Comparison of ENCODE assay signal across 13 cellular contexts in genomic region chr17:17171991-17172939, GRCh38. TPM values are rescaled to one million over a fixed set of nuclear protein-coding genes. Genes with fewer than 3 reads are reported as not detected.
DNase-seq lines count a peak whose midpoint lies in the region; ATAC-seq and TF ChIP-seq lines count a peak whose summit lies in the region.
"Had no signal": no experiment of that assay in that cellular context is flagged by ENCODE, and none has a peak within 500 bp of the region (broad histone marks: within the 10 kb centered on the region; RNA-seq: fewer than 3 reads in every experiment).

No MANE protein-coding gene starts in this region.

- no peak overlapping the region for H3K27ac ChIP-seq in breast epithelium
- H3K27ac ChIP-seq: SK-N-MC had no signal

- peaks cover 74% of the 10 kb centered on the region for H3K4me1 Mint-ChIP-seq in activated T-cell treated with anti-CD3 and anti-CD28 coated beads, Interleukin-2, amount 50 U/mL, for 24 hours (ENCODE audit: low read depth)
- peaks cover 53% of the 10 kb centered on the region for H3K4me1 Mint-ChIP-seq in activated T-helper 1 cell treated with anti-CD3 and anti-CD28 coated beads, Interleukin-12 subunit alpha, Interleukin-12 subunit beta, Interleukin-2, Interleukin-4 antibody, amounts not matched to agents 30 ng/mL and 10 ng/mL and 1 ng/mL, durations not matched to agents 14 hours and 24 hours and 36 hours (ENCODE audit: low read depth)
- peaks cover 73% of the 10 kb centered on the region for H3K4me1 Mint-ChIP-seq in stimulated activated effector memory CD8-positive, alpha-beta T cell treated with anti-CD3 and anti-CD28 coated beads, Interleukin-12 subunit alpha, Interleukin-12 subunit beta, amount 100 ng/mL, for 72 hours

- H3K4me3 Mint-ChIP-seq in activated T-cell treated with anti-CD3 and anti-CD28 coated beads, Interleukin-2, amount 50 U/mL, for 24 hours = no peak overlapping the region
- H3K4me3 Mint-ChIP-seq in activated T-helper 1 cell treated with anti-CD3 and anti-CD28 coated beads, Interleukin-12 subunit alpha, Interleukin-12 subunit beta, Interleukin-2, Interleukin-4 antibody, amounts not matched to agents 30 ng/mL and 10 ng/mL and 1 ng/mL, durations not matched to agents 14 hours and 24 hours and 36 hours = no peak overlapping the region
- no peak overlapping the region for H3K4me3 Mint-ChIP-seq in stimulated activated effector memory CD8-positive, alpha-beta T cell treated with anti-CD3 and anti-CD28 coated beads, Interleukin-12 subunit alpha, Interleukin-12 subunit beta, amount 100 ng/mL, for 72 hours

- H3K27me3 Mint-ChIP-seq in activated T-cell treated with anti-CD3 and anti-CD28 coated beads, Interleukin-2, amount 50 U/mL, for 24 hours = no peaks in the 10 kb centered on the region
- H3K27me3 Mint-ChIP-seq in activated T-helper 1 cell treated with anti-CD3 and anti-CD28 coated beads, Interleukin-12 subunit alpha, Interleukin-12 subunit beta, Interleukin-2, Interleukin-4 antibody, amounts not matched to agents 30 ng/mL and 10 ng/mL and 1 ng/mL, durations not matched to agents 14 hours and 24 hours and 36 hours (ENCODE audit: insufficient read depth) = no peaks in the 10 kb centered on the region

- ATAC-seq in left cardiac atrium = peak; percentile 38 to 61
- no peak for ATAC-seq in stimulated activated effector memory CD8-positive, alpha-beta T cell treated with anti-CD3 and anti-CD28 coated beads, Interleukin-12 subunit alpha, Interleukin-12 subunit beta, amount 100 ng/mL, for 72 hours

- H3K36me3 ChIP-seq in breast epithelium = peaks cover 8% of the 10 kb centered on the region

- TF ChIP-seq POLR2A in breast epithelium (IDR thresholded peaks at IDR 0.05) = no peak

- intact Hi-C loops in activated T-helper 1 cell treated with anti-CD3 and anti-CD28 coated beads, Interleukin-12 subunit alpha, Interleukin-12 subunit beta, Interleukin-2, Interleukin-4 antibody, amounts not matched to agents 30 ng/mL and 10 ng/mL and 1 ng/mL, durations not matched to agents 14 hours and 24 hours and 36 hours (cut with micrococcal nuclease) = no loop called here
- intact Hi-C loops in left cardiac atrium (cut with DNase I) = no loop called here
- intact Hi-C loops in breast epithelium (cut with DNase I; ENCODE audit: low total_unique reads) = no loop called here

- no peaks in the 10 kb centered on the region for H3K9me3 Mint-ChIP-seq in activated T-cell treated with anti-CD3 and anti-CD28 coated beads, Interleukin-2, amount 50 U/mL, for 24 hours
- no peaks in the 10 kb centered on the region for H3K9me3 Mint-ChIP-seq in activated T-helper 1 cell treated with anti-CD3 and anti-CD28 coated beads, Interleukin-12 subunit alpha, Interleukin-12 subunit beta, Interleukin-2, Interleukin-4 antibody, amounts not matched to agents 30 ng/mL and 10 ng/mL and 1 ng/mL, durations not matched to agents 14 hours and 24 hours and 36 hours
- no peaks in the 10 kb centered on the region for H3K9me3 Mint-ChIP-seq in stimulated activated effector memory CD8-positive, alpha-beta T cell treated with anti-CD3 and anti-CD28 coated beads, Interleukin-12 subunit alpha, Interleukin-12 subunit beta, amount 100 ng/mL, for 72 hours
- H3K9me3 Mint-ChIP-seq: nephron progenitor cell had no signal

- H3K4me3 ChIP-seq in breast epithelium = no peak overlapping the region
- H3K4me3 ChIP-seq: SK-N-MC had no signal

- no peaks in the 10 kb centered on the region for H3K9me3 ChIP-seq in breast epithelium

- no peaks in the 10 kb centered on the region for H3K27me3 ChIP-seq in breast epithelium

- DNase-seq in activated T-cell treated with anti-CD3 and anti-CD28 coated beads, Interleukin-2, amount 50 U/mL, for 24 hours = no peak
- no peak for DNase-seq in activated T-cell treated with anti-CD3 and anti-CD28 coated beads, Interleukin-2, amount 50 U/mL, for 48 hours
- no peak for DNase-seq in activated T-helper 1 cell treated with anti-CD3 and anti-CD28 coated beads, Interleukin-12 subunit alpha, Interleukin-12 subunit beta, Interleukin-2, Interleukin-4 antibody, amounts not matched to agents 30 ng/mL and 10 ng/mL and 1 ng/mL, durations not matched to agents 14 hours and 24 hours and 36 hours (ENCODE audit: low spot score)
- peak; percentile 79 for DNase-seq in left cardiac atrium
- DNase-seq in stimulated activated effector memory CD8-positive, alpha-beta T cell treated with anti-CD3 and anti-CD28 coated beads, Interleukin-12 subunit alpha, Interleukin-12 subunit beta, amount 100 ng/mL, for 72 hours (ENCODE audit: low spot score in 2 of 2) = no peak
- no peak for DNase-seq in GM10266 (ENCODE audit: extremely low spot score)
- no peak for DNase-seq in breast epithelium (ENCODE audit: low spot score in 2 of 2)
- no peak for DNase-seq in NCI-H1417 treated with DMSO at 0.1 percent for 48 hours (lab: John Stamatoyannopoulos, UW)
- DNase-seq: activated naive CD4-positive, alpha-beta T cell treated with anti-CD3 and anti-CD28 coated beads, Interleukin-2, amount 50 U/mL, for 16 hours; effector CD8-positive, alpha-beta T cell; NCI-H510A treated with DMSO at 0.1 percent for 48 hours; nephron progenitor cell had no signal

- peaks cover 91% of the 10 kb centered on the region for H3K36me3 Mint-ChIP-seq in activated T-cell treated with anti-CD3 and anti-CD28 coated beads, Interleukin-2, amount 50 U/mL, for 24 hours (ENCODE audit: low read depth)
- peaks cover 36% of the 10 kb centered on the region for H3K36me3 Mint-ChIP-seq in activated T-helper 1 cell treated with anti-CD3 and anti-CD28 coated beads, Interleukin-12 subunit alpha, Interleukin-12 subunit beta, Interleukin-2, Interleukin-4 antibody, amounts not matched to agents 30 ng/mL and 10 ng/mL and 1 ng/mL, durations not matched to agents 14 hours and 24 hours and 36 hours (ENCODE audit: low read depth)
- peaks cover 82% of the 10 kb centered on the region for H3K36me3 Mint-ChIP-seq in stimulated activated effector memory CD8-positive, alpha-beta T cell treated with anti-CD3 and anti-CD28 coated beads, Interleukin-12 subunit alpha, Interleukin-12 subunit beta, amount 100 ng/mL, for 72 hours

- no peaks in the 10 kb centered on the region for H3K4me1 ChIP-seq in breast epithelium

- no peak for TF ChIP-seq CTCF in GM10266 (IDR thresholded peaks at IDR 0.05; ENCODE audit: control insufficient read depth, insufficient read depth, low read depth, missing control alignments)
- no peak for TF ChIP-seq CTCF in breast epithelium (IDR thresholded peaks at IDR 0.05)

- peak overlapping the region; percentile 83 for H3K27ac Mint-ChIP-seq in activated T-cell treated with anti-CD3 and anti-CD28 coated beads, Interleukin-2, amount 50 U/mL, for 24 hours
- H3K27ac Mint-ChIP-seq in activated T-helper 1 cell treated with anti-CD3 and anti-CD28 coated beads, Interleukin-12 subunit alpha, Interleukin-12 subunit beta, Interleukin-2, Interleukin-4 antibody, amounts not matched to agents 30 ng/mL and 10 ng/mL and 1 ng/mL, durations not matched to agents 14 hours and 24 hours and 36 hours = peak overlapping the region; percentile 67
- H3K27ac Mint-ChIP-seq in stimulated activated effector memory CD8-positive, alpha-beta T cell treated with anti-CD3 and anti-CD28 coated beads, Interleukin-12 subunit alpha, Interleukin-12 subunit beta, amount 100 ng/mL, for 72 hours = peak overlapping the region; percentile 78

RNA-seq across cellular contexts. Expression of gene PLD6, which starts 33.9 kb away (rescaled TPM):
- total RNA-seq in activated T-helper 1 cell treated with anti-CD3 and anti-CD28 coated beads, Interleukin-12 subunit alpha, Interleukin-12 subunit beta, Interleukin-2, Interleukin-4 antibody, amounts not matched to agents 30 ng/mL and 10 ng/mL and 1 ng/mL, durations not matched to agents 14 hours and 24 hours and 36 hours = 18.5 and 20.5 TPM in 2 replicates
- total RNA-seq in left cardiac atrium (1 to 10 TPM; 5.6 to 5.8 TPM), breast epithelium (1 to 10 TPM; 2.9 to 4.0 (median 3.8) TPM)
